1 cellular context compared by ENCODE assay signal in the genomic region with DNA sequence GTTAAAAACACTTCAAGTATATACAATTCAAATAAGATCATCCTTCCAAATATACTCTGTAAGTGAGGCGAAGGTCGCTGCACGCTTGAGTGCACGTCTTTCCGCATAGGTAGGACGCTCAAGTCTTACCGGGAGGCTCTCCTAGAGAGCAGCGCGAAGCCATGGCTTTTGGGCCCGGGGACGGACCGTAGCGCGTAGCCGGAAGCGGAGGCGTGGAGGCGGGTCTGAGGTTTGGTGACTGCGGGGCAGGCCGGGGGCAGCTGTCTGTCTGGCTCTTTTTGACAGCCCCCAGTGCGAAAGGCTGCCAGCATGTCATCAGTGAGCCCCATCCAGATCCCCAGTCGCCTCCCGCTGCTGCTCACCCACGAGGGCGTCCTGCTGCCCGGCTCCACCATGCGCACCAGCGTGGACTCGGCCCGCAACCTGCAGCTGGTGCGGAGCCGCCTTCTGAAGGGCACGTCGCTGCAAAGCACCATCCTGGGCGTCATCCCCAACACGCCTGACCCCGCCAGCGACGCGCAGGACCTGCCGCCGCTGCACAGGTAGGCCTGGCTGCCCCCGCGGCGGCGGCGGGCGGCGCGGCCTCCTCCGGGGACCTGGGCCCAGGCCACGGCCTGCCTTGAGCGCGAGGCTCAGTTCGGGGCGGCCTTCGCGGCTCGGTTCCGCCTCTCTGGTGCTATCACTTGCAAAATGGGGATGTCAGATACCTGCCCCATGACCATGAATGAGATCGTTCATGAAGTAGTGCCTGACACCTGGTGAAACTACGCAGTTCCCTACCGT.
A peak's percentile ranks its signal among the peaks of the same experiment; 100 is the strongest.
TF ChIP-seq lines count a peak whose summit lies in the region.

A gene with protein sequence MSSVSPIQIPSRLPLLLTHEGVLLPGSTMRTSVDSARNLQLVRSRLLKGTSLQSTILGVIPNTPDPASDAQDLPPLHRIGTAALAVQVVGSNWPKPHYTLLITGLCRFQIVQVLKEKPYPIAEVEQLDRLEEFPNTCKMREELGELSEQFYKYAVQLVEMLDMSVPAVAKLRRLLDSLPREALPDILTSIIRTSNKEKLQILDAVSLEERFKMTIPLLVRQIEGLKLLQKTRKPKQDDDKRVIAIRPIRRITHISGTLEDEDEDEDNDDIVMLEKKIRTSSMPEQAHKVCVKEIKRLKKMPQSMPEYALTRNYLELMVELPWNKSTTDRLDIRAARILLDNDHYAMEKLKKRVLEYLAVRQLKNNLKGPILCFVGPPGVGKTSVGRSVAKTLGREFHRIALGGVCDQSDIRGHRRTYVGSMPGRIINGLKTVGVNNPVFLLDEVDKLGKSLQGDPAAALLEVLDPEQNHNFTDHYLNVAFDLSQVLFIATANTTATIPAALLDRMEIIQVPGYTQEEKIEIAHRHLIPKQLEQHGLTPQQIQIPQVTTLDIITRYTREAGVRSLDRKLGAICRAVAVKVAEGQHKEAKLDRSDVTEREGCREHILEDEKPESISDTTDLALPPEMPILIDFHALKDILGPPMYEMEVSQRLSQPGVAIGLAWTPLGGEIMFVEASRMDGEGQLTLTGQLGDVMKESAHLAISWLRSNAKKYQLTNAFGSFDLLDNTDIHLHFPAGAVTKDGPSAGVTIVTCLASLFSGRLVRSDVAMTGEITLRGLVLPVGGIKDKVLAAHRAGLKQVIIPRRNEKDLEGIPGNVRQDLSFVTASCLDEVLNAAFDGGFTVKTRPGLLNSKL (plus strand): TSS at position 221 of the 783 bp plus-strand sequence. CDS start 89 bp downstream, at position 310.

TF ChIP-seq in WTC11, 78 proteins besides CTCF, POLR2A, EP300 and RAD21 (continued from another document):
- TF ChIP-seq, protein P1, sequence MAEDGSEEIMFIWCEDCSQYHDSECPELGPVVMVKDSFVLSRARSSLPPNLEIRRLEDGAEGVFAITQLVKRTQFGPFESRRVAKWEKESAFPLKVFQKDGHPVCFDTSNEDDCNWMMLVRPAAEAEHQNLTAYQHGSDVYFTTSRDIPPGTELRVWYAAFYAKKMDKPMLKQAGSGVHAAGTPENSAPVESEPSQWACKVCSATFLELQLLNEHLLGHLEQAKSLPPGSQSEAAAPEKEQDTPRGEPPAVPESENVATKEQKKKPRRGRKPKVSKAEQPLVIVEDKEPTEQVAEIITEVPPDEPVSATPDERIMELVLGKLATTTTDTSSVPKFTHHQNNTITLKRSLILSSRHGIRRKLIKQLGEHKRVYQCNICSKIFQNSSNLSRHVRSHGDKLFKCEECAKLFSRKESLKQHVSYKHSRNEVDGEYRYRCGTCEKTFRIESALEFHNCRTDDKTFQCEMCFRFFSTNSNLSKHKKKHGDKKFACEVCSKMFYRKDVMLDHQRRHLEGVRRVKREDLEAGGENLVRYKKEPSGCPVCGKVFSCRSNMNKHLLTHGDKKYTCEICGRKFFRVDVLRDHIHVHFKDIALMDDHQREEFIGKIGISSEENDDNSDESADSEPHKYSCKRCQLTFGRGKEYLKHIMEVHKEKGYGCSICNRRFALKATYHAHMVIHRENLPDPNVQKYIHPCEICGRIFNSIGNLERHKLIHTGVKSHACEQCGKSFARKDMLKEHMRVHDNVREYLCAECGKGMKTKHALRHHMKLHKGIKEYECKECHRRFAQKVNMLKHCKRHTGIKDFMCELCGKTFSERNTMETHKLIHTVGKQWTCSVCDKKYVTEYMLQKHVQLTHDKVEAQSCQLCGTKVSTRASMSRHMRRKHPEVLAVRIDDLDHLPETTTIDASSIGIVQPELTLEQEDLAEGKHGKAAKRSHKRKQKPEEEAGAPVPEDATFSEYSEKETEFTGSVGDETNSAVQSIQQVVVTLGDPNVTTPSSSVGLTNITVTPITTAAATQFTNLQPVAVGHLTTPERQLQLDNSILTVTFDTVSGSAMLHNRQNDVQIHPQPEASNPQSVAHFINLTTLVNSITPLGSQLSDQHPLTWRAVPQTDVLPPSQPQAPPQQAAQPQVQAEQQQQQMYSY (CRISPR knock-in tag; IDR thresholded peaks at IDR 0.05) = no peak
- TF ChIP-seq, protein P2, sequence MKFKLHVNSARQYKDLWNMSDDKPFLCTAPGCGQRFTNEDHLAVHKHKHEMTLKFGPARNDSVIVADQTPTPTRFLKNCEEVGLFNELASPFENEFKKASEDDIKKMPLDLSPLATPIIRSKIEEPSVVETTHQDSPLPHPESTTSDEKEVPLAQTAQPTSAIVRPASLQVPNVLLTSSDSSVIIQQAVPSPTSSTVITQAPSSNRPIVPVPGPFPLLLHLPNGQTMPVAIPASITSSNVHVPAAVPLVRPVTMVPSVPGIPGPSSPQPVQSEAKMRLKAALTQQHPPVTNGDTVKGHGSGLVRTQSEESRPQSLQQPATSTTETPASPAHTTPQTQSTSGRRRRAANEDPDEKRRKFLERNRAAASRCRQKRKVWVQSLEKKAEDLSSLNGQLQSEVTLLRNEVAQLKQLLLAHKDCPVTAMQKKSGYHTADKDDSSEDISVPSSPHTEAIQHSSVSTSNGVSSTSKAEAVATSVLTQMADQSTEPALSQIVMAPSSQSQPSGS (CRISPR knock-in tag; IDR thresholded peaks at IDR 0.05; ENCODE audit: borderline replicate concordance, low read depth) = no peak
- peak; percentile 42; the same call in 1 of the 2 replicates for TF ChIP-seq RELA (CRISPR knock-in tag; IDR thresholded peaks at IDR 0.05; ENCODE audit: borderline replicate concordance)
- no peak for TF ChIP-seq NFYB (CRISPR knock-in tag; conservative IDR thresholded peaks at IDR 0.05; ENCODE audit: low read depth)
- TF ChIP-seq SP1 (CRISPR knock-in tag; conservative IDR thresholded peaks at IDR 0.05) = peak; percentile 81
- TF ChIP-seq JUN (CRISPR knock-in tag; IDR thresholded peaks at IDR 0.05) = no peak
- TF ChIP-seq TCF7 (CRISPR knock-in tag; IDR thresholded peaks at IDR 0.05; ENCODE audit: low read depth) = no peak
- TF ChIP-seq ATF1 (CRISPR knock-in tag; IDR thresholded peaks at IDR 0.05) = no peak
- TF ChIP-seq, protein P3, sequence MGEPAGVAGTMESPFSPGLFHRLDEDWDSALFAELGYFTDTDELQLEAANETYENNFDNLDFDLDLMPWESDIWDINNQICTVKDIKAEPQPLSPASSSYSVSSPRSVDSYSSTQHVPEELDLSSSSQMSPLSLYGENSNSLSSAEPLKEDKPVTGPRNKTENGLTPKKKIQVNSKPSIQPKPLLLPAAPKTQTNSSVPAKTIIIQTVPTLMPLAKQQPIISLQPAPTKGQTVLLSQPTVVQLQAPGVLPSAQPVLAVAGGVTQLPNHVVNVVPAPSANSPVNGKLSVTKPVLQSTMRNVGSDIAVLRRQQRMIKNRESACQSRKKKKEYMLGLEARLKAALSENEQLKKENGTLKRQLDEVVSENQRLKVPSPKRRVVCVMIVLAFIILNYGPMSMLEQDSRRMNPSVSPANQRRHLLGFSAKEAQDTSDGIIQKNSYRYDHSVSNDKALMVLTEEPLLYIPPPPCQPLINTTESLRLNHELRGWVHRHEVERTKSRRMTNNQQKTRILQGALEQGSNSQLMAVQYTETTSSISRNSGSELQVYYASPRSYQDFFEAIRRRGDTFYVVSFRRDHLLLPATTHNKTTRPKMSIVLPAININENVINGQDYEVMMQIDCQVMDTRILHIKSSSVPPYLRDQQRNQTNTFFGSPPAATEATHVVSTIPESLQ (CRISPR knock-in tag; IDR thresholded peaks at IDR 0.05) = no peak
- TF ChIP-seq FOXP1 (CRISPR knock-in tag; IDR thresholded peaks at IDR 0.05; ENCODE audit: borderline replicate concordance) = peak; percentile 25; the same call in 1 of the 2 replicates
- TF ChIP-seq, protein P4, sequence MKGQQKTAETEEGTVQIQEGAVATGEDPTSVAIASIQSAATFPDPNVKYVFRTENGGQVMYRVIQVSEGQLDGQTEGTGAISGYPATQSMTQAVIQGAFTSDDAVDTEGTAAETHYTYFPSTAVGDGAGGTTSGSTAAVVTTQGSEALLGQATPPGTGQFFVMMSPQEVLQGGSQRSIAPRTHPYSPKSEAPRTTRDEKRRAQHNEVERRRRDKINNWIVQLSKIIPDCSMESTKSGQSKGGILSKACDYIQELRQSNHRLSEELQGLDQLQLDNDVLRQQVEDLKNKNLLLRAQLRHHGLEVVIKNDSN (CRISPR knock-in tag; IDR thresholded peaks at IDR 0.05) = no peak
- TF ChIP-seq NFE2L1 (CRISPR knock-in tag; IDR thresholded peaks at IDR 0.05) = peak; percentile 69
- no peak for TF ChIP-seq ZNF396 (CRISPR knock-in tag; IDR thresholded peaks at IDR 0.05; ENCODE audit: borderline replicate concordance)
- no peak; the same call in 1 of the 2 replicates for TF ChIP-seq ESRRA (CRISPR knock-in tag; IDR thresholded peaks at IDR 0.05; ENCODE audit: borderline replicate concordance)
- no peak for TF ChIP-seq TEAD1 (CRISPR knock-in tag; IDR thresholded peaks at IDR 0.05)
- no peak for TF ChIP-seq ELF4 (CRISPR knock-in tag; IDR thresholded peaks at IDR 0.05; ENCODE audit: low read depth)
- 0 out of 2 replicates have a peak, but pooled peaks have one; percentile 43 for TF ChIP-seq CREB1 (CRISPR knock-in tag; IDR thresholded peaks at IDR 0.05)
- no peak; the same call in 1 of the 2 replicates for TF ChIP-seq ZNF219 (CRISPR knock-in tag; IDR thresholded peaks at IDR 0.05; ENCODE audit: borderline replicate concordance)
- TF ChIP-seq ZBTB21 (CRISPR knock-in tag; IDR thresholded peaks at IDR 0.05; ENCODE audit: borderline replicate concordance) = no peak
- peak; percentile 87 for TF ChIP-seq GABPB1 (CRISPR knock-in tag; IDR thresholded peaks at IDR 0.05)
- TF ChIP-seq, protein P5, sequence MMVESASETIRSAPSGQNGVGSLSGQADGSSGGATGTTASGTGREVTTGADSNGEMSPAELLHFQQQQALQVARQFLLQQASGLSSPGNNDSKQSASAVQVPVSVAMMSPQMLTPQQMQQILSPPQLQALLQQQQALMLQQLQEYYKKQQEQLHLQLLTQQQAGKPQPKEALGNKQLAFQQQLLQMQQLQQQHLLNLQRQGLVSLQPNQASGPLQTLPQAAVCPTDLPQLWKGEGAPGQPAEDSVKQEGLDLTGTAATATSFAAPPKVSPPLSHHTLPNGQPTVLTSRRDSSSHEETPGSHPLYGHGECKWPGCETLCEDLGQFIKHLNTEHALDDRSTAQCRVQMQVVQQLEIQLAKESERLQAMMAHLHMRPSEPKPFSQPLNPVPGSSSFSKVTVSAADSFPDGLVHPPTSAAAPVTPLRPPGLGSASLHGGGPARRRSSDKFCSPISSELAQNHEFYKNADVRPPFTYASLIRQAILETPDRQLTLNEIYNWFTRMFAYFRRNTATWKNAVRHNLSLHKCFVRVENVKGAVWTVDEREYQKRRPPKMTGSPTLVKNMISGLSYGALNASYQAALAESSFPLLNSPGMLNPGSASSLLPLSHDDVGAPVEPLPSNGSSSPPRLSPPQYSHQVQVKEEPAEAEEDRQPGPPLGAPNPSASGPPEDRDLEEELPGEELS (CRISPR knock-in tag; IDR thresholded peaks at IDR 0.05) = peak; percentile 56
- peak; percentile 88 for TF ChIP-seq CREM (CRISPR knock-in tag; IDR thresholded peaks at IDR 0.05)
- TF ChIP-seq HMGA2 (CRISPR knock-in tag; IDR thresholded peaks at IDR 0.05) = 0 out of 2 replicates have a peak, but pooled peaks have one; percentile 11
- TF ChIP-seq, protein P6, sequence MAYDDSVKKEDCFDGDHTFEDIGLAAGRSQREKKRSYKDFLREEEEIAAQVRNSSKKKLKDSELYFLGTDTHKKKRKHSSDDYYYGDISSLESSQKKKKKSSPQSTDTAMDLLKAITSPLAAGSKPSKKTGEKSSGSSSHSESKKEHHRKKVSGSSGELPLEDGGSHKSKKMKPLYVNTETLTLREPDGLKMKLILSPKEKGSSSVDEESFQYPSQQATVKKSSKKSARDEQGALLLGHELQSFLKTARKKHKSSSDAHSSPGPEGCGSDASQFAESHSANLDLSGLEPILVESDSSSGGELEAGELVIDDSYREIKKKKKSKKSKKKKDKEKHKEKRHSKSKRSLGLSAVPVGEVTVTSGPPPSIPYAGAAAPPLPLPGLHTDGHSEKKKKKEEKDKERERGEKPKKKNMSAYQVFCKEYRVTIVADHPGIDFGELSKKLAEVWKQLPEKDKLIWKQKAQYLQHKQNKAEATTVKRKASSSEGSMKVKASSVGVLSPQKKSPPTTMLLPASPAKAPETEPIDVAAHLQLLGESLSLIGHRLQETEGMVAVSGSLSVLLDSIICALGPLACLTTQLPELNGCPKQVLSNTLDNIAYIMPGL (CRISPR knock-in tag; IDR thresholded peaks at IDR 0.05) = 0 out of 2 replicates have a peak, but pooled peaks have one; percentile 27
- TF ChIP-seq, protein P7, sequence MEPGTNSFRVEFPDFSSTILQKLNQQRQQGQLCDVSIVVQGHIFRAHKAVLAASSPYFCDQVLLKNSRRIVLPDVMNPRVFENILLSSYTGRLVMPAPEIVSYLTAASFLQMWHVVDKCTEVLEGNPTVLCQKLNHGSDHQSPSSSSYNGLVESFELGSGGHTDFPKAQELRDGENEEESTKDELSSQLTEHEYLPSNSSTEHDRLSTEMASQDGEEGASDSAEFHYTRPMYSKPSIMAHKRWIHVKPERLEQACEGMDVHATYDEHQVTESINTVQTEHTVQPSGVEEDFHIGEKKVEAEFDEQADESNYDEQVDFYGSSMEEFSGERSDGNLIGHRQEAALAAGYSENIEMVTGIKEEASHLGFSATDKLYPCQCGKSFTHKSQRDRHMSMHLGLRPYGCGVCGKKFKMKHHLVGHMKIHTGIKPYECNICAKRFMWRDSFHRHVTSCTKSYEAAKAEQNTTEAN (CRISPR knock-in tag; IDR thresholded peaks at IDR 0.05) = no peak
- TF ChIP-seq NFATC4 (CRISPR knock-in tag; IDR thresholded peaks at IDR 0.05) = no peak
- TF ChIP-seq PRRX2 (CRISPR knock-in tag; IDR thresholded peaks at IDR 0.05) = no peak
- TF ChIP-seq RORB (CRISPR knock-in tag; IDR thresholded peaks at IDR 0.05) = no peak
- no peak for TF ChIP-seq ZNF423 (CRISPR knock-in tag; IDR thresholded peaks at IDR 0.05)
